Comparison of ENCODE assay signal across 8 cellular contexts in genomic region chr17:47850373-47850691, GRCh38. TPM values are rescaled to one million over a fixed set of nuclear protein-coding genes. Genes with fewer than 3 reads are reported as not detected.
DNase-seq lines count a peak whose midpoint lies in the region; ATAC-seq and TF ChIP-seq lines count a peak whose summit lies in the region.
"Had no signal": no experiment of that assay in that cellular context is flagged by ENCODE, and none has a peak within 500 bp of the region (broad histone marks: within the 10 kb centered on the region; RNA-seq: fewer than 3 reads in every experiment).

No MANE protein-coding gene starts in this region.

- H3K27ac ChIP-seq in foreskin keratinocyte = peak overlapping the region; percentile 73

- peaks cover 7% of the 10 kb centered on the region for H3K4me1 ChIP-seq in foreskin keratinocyte

- CTCF ChIA-PET in activated CD4-positive, alpha-beta T cell treated with anti-CD3 and anti-CD28 coated beads, Interleukin-2, amount 10 ng/mL, durations not matched to agents 7 days and 5 days (lab: Charles Lee) = interaction anchor here (1.1 to 19.1 kb wide), 3 partner anchors 9 to 38 kb away, joined by 3 to 344 read pairs (median 15); partner anchors contain the start of genes SCRN2 and SP2

- no peak for ATAC-seq in foreskin keratinocyte
- ATAC-seq in stimulated activated naive B cell treated with anti-CD40 and anti-IgM and Interleukin-4, amounts not matched to agents 10 μg/mL and 1 μg/mL and 100 μg/mL, for 72 hours (replicated peaks) = no peak

- H3K27ac Mint-ChIP-seq in activated CD4-positive, alpha-beta T cell treated with anti-CD3 and anti-CD28 coated beads, Interleukin-2, amount 10 ng/mL, durations not matched to agents 7 days and 5 days = no peak overlapping the region
- peak overlapping the region; percentile 56 for H3K27ac Mint-ChIP-seq in stimulated activated naive B cell treated with anti-CD40 and anti-IgM and Interleukin-4, amounts not matched to agents 10 μg/mL and 1 μg/mL and 100 μg/mL, for 72 hours

- H3K36me3 Mint-ChIP-seq in activated CD4-positive, alpha-beta T cell treated with anti-CD3 and anti-CD28 coated beads, Interleukin-2, amount 10 ng/mL, durations not matched to agents 7 days and 5 days (ENCODE audit: low read depth) = no peaks in the 10 kb centered on the region
- H3K36me3 Mint-ChIP-seq in stimulated activated naive B cell treated with anti-CD40 and anti-IgM and Interleukin-4, amounts not matched to agents 10 μg/mL and 1 μg/mL and 100 μg/mL, for 72 hours = no peaks in the 10 kb centered on the region

- POLR2A ChIA-PET in activated CD4-positive, alpha-beta T cell treated with anti-CD3 and anti-CD28 coated beads, Interleukin-2, amount 10 ng/mL, durations not matched to agents 7 days and 5 days (lab: Charles Lee) = interaction anchor here (0.6 kb wide), 1 partner anchor 45 kb away, joined by 5 read pairs; the partner anchor contains the start of gene SP2

- no peaks in the 10 kb centered on the region for H3K9me3 Mint-ChIP-seq in activated CD4-positive, alpha-beta T cell treated with anti-CD3 and anti-CD28 coated beads, Interleukin-2, amount 10 ng/mL, durations not matched to agents 7 days and 5 days
- no peaks in the 10 kb centered on the region for H3K9me3 Mint-ChIP-seq in stimulated activated naive B cell treated with anti-CD40 and anti-IgM and Interleukin-4, amounts not matched to agents 10 μg/mL and 1 μg/mL and 100 μg/mL, for 72 hours

- TF ChIP-seq CTCF in foreskin keratinocyte (conservative IDR thresholded peaks at IDR 0.05) = no peak

- peaks cover 90% of the 10 kb centered on the region for H3K27me3 Mint-ChIP-seq in activated CD4-positive, alpha-beta T cell treated with anti-CD3 and anti-CD28 coated beads, Interleukin-2, amount 10 ng/mL, durations not matched to agents 7 days and 5 days
- peaks cover 79 to 95% of the 10 kb centered on the region in 2 donors for H3K27me3 Mint-ChIP-seq in stimulated activated naive B cell treated with anti-CD40 and anti-IgM and Interleukin-4, amounts not matched to agents 10 μg/mL and 1 μg/mL and 100 μg/mL, for 72 hours

- peaks cover 35% of the 10 kb centered on the region for H3K27me3 ChIP-seq in foreskin keratinocyte

- peak overlapping the region; percentile 15 for H3K4me3 Mint-ChIP-seq in activated CD4-positive, alpha-beta T cell treated with anti-CD3 and anti-CD28 coated beads, Interleukin-2, amount 10 ng/mL, durations not matched to agents 7 days and 5 days
- peak overlapping the region; percentile 65 for H3K4me3 Mint-ChIP-seq in stimulated activated naive B cell treated with anti-CD40 and anti-IgM and Interleukin-4, amounts not matched to agents 10 μg/mL and 1 μg/mL and 100 μg/mL, for 72 hours

- no peak for DNase-seq in activated CD4-positive, alpha-beta T cell treated with anti-CD3 and anti-CD28 coated beads, Interleukin-2, amount 10 ng/mL, durations not matched to agents 7 days and 5 days
- DNase-seq in activated CD4-positive, alpha-beta T cell treated with anti-CD3 and anti-CD28 coated beads for 4 hours = no peak
- DNase-seq in foreskin keratinocyte (no peak), CD1c-positive myeloid dendritic cell (ENCODE audit: extremely low spot score) (no peak), NCI-H510A (lab: John Stamatoyannopoulos, UW) (no peak)
- no peak for DNase-seq in stimulated activated naive B cell treated with anti-CD40 and anti-IgM and Interleukin-4, amounts not matched to agents 10 μg/mL and 1 μg/mL and 100 μg/mL, for 72 hours
- DNase-seq: AML-193, MV-4-11 had no signal

- peaks cover 20% of the 10 kb centered on the region for H3K4me1 Mint-ChIP-seq in activated CD4-positive, alpha-beta T cell treated with anti-CD3 and anti-CD28 coated beads, Interleukin-2, amount 10 ng/mL, durations not matched to agents 7 days and 5 days
- peaks cover 26 to 35% of the 10 kb centered on the region in 2 donors for H3K4me1 Mint-ChIP-seq in stimulated activated naive B cell treated with anti-CD40 and anti-IgM and Interleukin-4, amounts not matched to agents 10 μg/mL and 1 μg/mL and 100 μg/mL, for 72 hours

RNA-seq across cellular contexts. Expression of gene SP6, which starts 0.6 kb away (rescaled TPM):
- total RNA-seq in activated CD4-positive, alpha-beta T cell treated with anti-CD3 and anti-CD28 coated beads, Interleukin-2, amount 10 ng/mL, durations not matched to agents 7 days and 5 days = not detected
- total RNA-seq in foreskin keratinocyte = 4.2 and 5.1 TPM in 2 replicates
- polyA plus RNA-seq in foreskin keratinocyte = 3.3 and 4.6 TPM in 2 replicates

RNA-seq across cellular contexts. Expression of gene SCRN2, which starts 9.3 kb away (rescaled TPM):
- 10 to 100 TPM; 26.8 to 33.2 TPM for total RNA-seq in activated CD4-positive, alpha-beta T cell treated with anti-CD3 and anti-CD28 coated beads, Interleukin-2, amount 10 ng/mL, durations not matched to agents 7 days and 5 days
- total RNA-seq in foreskin keratinocyte = 28.1 and 32.4 TPM in 2 replicates
- 35.8 and 40.7 TPM in 2 replicates for polyA plus RNA-seq in foreskin keratinocyte

RNA-seq across cellular contexts. Expression of gene LRRC46, which starts 18.9 kb away (rescaled TPM):
- total RNA-seq in activated CD4-positive, alpha-beta T cell treated with anti-CD3 and anti-CD28 coated beads, Interleukin-2, amount 10 ng/mL, durations not matched to agents 7 days and 5 days = 1 to 10 TPM in 1 of 2 experiments, under 1 TPM in 1; 0.79 to 1.4 TPM
- 0.25 and 0.58 TPM in 2 replicates for total RNA-seq in foreskin keratinocyte
- 0.60 and 0.76 TPM in 2 replicates for polyA plus RNA-seq in foreskin keratinocyte

RNA-seq across cellular contexts. Expression of gene MRPL10, which starts 19.0 kb away (rescaled TPM):
- total RNA-seq in activated CD4-positive, alpha-beta T cell treated with anti-CD3 and anti-CD28 coated beads, Interleukin-2, amount 10 ng/mL, durations not matched to agents 7 days and 5 days = 10 to 100 TPM; 46.9 to 51.9 TPM
- 37.1 and 39.2 TPM in 2 replicates for total RNA-seq in foreskin keratinocyte
- 46.7 and 49.5 TPM in 2 replicates for polyA plus RNA-seq in foreskin keratinocyte

RNA-seq across cellular contexts. Expression of gene OSBPL7, which starts 28.7 kb away (rescaled TPM):
- total RNA-seq in activated CD4-positive, alpha-beta T cell treated with anti-CD3 and anti-CD28 coated beads, Interleukin-2, amount 10 ng/mL, durations not matched to agents 7 days and 5 days = 10 to 100 TPM; 40.8 to 43.8 TPM
- total RNA-seq in foreskin keratinocyte = 5.0 and 5.6 TPM in 2 replicates
- polyA plus RNA-seq in foreskin keratinocyte = 3.2 and 3.7 TPM in 2 replicates
